Comparison of ENCODE assay signal across 1 cellular context in genomic region chr9:129140397-129141065, GRCh38.
TF ChIP-seq lines count a peak whose summit lies in the region.

No MANE protein-coding gene starts in this region.

TF ChIP-seq in HepG2, 621 proteins besides CTCF, POLR2A, EP300 and RAD21 (continued from another document and continues in another):
- TF ChIP-seq, protein P1, sequence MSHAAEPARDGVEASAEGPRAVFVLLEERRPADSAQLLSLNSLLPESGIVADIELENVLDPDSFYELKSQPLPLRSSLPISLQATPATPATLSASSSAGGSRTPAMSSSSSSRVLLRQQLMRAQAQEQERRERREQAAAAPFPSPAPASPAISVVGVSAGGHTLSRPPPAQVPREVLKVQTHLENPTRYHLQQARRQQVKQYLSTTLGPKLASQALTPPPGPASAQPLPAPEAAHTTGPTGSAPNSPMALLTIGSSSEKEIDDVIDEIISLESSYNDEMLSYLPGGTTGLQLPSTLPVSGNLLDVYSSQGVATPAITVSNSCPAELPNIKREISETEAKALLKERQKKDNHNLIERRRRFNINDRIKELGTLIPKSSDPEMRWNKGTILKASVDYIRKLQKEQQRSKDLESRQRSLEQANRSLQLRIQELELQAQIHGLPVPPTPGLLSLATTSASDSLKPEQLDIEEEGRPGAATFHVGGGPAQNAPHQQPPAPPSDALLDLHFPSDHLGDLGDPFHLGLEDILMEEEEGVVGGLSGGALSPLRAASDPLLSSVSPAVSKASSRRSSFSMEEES (CRISPR knock-in tag; IDR thresholded peaks at IDR 0.05) = no peak
- TF ChIP-seq, protein P2, sequence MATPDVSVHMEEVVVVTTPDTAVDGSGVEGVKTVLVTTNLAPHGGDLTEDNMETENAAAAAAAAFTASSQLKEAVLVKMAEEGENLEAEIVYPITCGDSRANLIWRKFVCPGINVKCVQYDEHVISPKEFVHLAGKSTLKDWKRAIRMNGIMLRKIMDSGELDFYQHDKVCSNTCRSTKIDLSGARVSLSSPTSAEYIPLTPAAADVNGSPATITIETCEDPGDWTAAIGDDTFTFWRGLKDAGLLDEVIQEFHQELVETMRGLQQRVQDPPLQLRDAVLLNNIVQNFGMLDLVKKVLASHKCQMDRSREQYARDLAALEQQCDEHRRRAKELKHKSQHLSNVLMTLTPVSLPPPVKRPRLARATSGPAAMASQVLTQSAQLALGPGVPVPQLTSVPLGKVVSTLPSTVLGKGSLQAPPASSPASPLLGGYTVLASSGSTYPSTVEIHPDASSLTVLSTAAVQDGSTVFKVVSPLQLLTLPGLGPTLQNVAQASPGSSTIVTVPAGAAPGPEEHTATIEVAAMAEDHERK (CRISPR knock-in tag; IDR thresholded peaks at IDR 0.05; ENCODE audit: low read depth) = no peak
- TF ChIP-seq SSRP1 (CRISPR knock-in tag; IDR thresholded peaks at IDR 0.05) = no peak
- TF ChIP-seq ZNF572 (CRISPR knock-in tag; IDR thresholded peaks at IDR 0.05) = 0 out of 2 replicates have a peak, but pooled peaks have one; percentile 21
- TF ChIP-seq RARA (CRISPR knock-in tag; IDR thresholded peaks at IDR 0.05) = no peak
- TF ChIP-seq ZNF709 (CRISPR knock-in tag; IDR thresholded peaks at IDR 0.05) = no peak
- TF ChIP-seq SATB2 (CRISPR knock-in tag; IDR thresholded peaks at IDR 0.05) = no peak
- TF ChIP-seq, protein P3, sequence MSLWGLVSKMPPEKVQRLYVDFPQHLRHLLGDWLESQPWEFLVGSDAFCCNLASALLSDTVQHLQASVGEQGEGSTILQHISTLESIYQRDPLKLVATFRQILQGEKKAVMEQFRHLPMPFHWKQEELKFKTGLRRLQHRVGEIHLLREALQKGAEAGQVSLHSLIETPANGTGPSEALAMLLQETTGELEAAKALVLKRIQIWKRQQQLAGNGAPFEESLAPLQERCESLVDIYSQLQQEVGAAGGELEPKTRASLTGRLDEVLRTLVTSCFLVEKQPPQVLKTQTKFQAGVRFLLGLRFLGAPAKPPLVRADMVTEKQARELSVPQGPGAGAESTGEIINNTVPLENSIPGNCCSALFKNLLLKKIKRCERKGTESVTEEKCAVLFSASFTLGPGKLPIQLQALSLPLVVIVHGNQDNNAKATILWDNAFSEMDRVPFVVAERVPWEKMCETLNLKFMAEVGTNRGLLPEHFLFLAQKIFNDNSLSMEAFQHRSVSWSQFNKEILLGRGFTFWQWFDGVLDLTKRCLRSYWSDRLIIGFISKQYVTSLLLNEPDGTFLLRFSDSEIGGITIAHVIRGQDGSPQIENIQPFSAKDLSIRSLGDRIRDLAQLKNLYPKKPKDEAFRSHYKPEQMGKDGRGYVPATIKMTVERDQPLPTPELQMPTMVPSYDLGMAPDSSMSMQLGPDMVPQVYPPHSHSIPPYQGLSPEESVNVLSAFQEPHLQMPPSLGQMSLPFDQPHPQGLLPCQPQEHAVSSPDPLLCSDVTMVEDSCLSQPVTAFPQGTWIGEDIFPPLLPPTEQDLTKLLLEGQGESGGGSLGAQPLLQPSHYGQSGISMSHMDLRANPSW (CRISPR knock-in tag; IDR thresholded peaks at IDR 0.05; ENCODE audit: borderline replicate concordance) = 0 out of 2 replicates have a peak, but pooled peaks have one; percentile 22
- TF ChIP-seq, protein P4, sequence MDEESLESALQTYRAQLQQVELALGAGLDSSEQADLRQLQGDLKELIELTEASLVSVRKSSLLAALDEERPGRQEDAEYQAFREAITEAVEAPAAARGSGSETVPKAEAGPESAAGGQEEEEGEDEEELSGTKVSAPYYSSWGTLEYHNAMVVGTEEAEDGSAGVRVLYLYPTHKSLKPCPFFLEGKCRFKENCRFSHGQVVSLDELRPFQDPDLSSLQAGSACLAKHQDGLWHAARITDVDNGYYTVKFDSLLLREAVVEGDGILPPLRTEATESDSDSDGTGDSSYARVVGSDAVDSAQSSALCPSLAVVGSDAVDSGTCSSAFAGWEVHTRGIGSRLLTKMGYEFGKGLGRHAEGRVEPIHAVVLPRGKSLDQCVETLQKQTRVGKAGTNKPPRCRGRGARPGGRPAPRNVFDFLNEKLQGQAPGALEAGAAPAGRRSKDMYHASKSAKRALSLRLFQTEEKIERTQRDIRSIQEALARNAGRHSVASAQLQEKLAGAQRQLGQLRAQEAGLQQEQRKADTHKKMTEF (CRISPR knock-in tag; IDR thresholded peaks at IDR 0.05) = 0 out of 2 replicates have a peak, but pooled peaks have one; percentile 4
- no peak for TF ChIP-seq NCOA1 (CRISPR knock-in tag; IDR thresholded peaks at IDR 0.05)
- no peak for TF ChIP-seq ZSCAN20 (CRISPR knock-in tag; IDR thresholded peaks at IDR 0.05; ENCODE audit: borderline replicate concordance)
- no peak for TF ChIP-seq NAIF1 (CRISPR knock-in tag; IDR thresholded peaks at IDR 0.05; ENCODE audit: borderline replicate concordance)
- no peak for TF ChIP-seq ZNF816 (CRISPR knock-in tag; IDR thresholded peaks at IDR 0.05; ENCODE audit: borderline replicate concordance)
- no peak; the same call in 1 of the 2 replicates for TF ChIP-seq ZNF574 (CRISPR knock-in tag; IDR thresholded peaks at IDR 0.05)
- TF ChIP-seq SUZ12 (IDR thresholded peaks at IDR 0.05; ENCODE audit: low read depth, low read length) = no peak
- TF ChIP-seq YEATS2 (CRISPR knock-in tag; IDR thresholded peaks at IDR 0.05; ENCODE audit: borderline replicate concordance) = no peak
- no peak for TF ChIP-seq THAP11 (CRISPR knock-in tag; IDR thresholded peaks at IDR 0.05)
- no peak for TF ChIP-seq ZNF432 (CRISPR knock-in tag; IDR thresholded peaks at IDR 0.05; ENCODE audit: borderline replicate concordance)
- TF ChIP-seq MLLT10 (CRISPR knock-in tag; IDR thresholded peaks at IDR 0.05) = no peak
- TF ChIP-seq, protein P5, sequence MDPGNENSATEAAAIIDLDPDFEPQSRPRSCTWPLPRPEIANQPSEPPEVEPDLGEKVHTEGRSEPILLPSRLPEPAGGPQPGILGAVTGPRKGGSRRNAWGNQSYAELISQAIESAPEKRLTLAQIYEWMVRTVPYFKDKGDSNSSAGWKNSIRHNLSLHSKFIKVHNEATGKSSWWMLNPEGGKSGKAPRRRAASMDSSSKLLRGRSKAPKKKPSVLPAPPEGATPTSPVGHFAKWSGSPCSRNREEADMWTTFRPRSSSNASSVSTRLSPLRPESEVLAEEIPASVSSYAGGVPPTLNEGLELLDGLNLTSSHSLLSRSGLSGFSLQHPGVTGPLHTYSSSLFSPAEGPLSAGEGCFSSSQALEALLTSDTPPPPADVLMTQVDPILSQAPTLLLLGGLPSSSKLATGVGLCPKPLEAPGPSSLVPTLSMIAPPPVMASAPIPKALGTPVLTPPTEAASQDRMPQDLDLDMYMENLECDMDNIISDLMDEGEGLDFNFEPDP (CRISPR knock-in tag; conservative IDR thresholded peaks at IDR 0.05) = no peak
- TF ChIP-seq, protein P6, sequence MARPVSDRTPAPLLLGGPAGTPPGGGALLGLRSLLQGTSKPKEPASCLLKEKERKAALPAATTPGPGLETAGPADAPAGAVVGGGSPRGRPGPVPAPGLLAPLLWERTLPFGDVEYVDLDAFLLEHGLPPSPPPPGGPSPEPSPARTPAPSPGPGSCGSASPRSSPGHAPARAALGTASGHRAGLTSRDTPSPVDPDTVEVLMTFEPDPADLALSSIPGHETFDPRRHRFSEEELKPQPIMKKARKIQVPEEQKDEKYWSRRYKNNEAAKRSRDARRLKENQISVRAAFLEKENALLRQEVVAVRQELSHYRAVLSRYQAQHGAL (CRISPR knock-in tag; IDR thresholded peaks at IDR 0.05; ENCODE audit: not compliant biosample characterization) = no peak
- TF ChIP-seq GATAD1 (CRISPR knock-in tag; IDR thresholded peaks at IDR 0.05) = no peak; the same call in 1 of the 2 replicates
- no peak for TF ChIP-seq NBN (conservative IDR thresholded peaks at IDR 0.05)
- TF ChIP-seq, protein P7, sequence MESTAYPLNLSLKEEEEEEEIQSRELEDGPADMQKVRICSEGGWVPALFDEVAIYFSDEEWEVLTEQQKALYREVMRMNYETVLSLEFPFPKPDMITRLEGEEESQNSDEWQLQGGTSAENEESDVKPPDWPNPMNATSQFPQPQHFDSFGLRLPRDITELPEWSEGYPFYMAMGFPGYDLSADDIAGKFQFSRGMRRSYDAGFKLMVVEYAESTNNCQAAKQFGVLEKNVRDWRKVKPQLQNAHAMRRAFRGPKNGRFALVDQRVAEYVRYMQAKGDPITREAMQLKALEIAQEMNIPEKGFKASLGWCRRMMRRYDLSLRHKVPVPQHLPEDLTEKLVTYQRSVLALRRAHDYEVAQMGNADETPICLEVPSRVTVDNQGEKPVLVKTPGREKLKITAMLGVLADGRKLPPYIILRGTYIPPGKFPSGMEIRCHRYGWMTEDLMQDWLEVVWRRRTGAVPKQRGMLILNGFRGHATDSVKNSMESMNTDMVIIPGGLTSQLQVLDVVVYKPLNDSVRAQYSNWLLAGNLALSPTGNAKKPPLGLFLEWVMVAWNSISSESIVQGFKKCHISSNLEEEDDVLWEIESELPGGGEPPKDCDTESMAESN (CRISPR knock-in tag; conservative IDR thresholded peaks at IDR 0.05) = 0 out of 2 replicates have a peak, but pooled peaks have one; percentile 33
- TF ChIP-seq ZFY (CRISPR knock-in tag; IDR thresholded peaks at IDR 0.05) = peak; percentile 48
- TF ChIP-seq, protein P8, sequence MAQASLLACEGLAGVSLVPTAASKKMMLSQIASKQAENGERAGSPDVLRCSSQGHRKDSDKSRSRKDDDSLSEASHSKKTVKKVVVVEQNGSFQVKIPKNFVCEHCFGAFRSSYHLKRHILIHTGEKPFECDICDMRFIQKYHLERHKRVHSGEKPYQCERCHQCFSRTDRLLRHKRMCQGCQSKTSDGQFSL (CRISPR knock-in tag; IDR thresholded peaks at IDR 0.05) = no peak
- TF ChIP-seq ZNF674 (CRISPR knock-in tag; IDR thresholded peaks at IDR 0.05; ENCODE audit: low read depth) = no peak
- no peak for TF ChIP-seq SNAPC4 (CRISPR knock-in tag; IDR thresholded peaks at IDR 0.05)
- TF ChIP-seq ZNF180 (CRISPR knock-in tag; IDR thresholded peaks at IDR 0.05; ENCODE audit: borderline replicate concordance, low read depth) = no peak
- TF ChIP-seq CC2D1A (CRISPR knock-in tag; IDR thresholded peaks at IDR 0.05) = no peak
- TF ChIP-seq NFE2 (CRISPR knock-in tag; IDR thresholded peaks at IDR 0.05) = no peak
- no peak for TF ChIP-seq RNF2 (conservative IDR thresholded peaks at IDR 0.05; ENCODE audit: low read depth)
- no peak for TF ChIP-seq ZNF543 (CRISPR knock-in tag; IDR thresholded peaks at IDR 0.05)
- TF ChIP-seq SNAPC2 (CRISPR knock-in tag; IDR thresholded peaks at IDR 0.05) = no peak
- TF ChIP-seq, protein P9, sequence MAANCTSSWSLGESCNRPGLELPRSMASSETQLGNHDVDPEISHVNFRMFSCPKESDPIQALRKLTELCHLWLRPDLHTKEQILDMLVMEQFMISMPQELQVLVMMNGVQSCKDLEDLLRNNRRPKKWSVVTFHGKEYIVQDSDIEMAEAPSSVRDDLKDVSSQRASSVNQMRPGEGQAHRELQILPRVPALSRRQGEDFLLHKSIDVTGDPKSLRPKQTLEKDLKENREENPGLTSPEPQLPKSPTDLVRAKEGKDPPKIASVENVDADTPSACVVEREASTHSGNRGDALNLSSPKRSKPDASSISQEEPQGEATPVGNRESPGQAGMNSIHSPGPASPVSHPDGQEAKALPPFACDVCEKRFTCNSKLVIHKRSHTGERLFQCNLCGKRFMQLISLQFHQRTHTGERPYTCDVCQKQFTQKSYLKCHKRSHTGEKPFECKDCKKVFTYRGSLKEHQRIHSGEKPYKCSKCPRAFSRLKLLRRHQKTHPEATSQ (CRISPR knock-in tag; IDR thresholded peaks at IDR 0.05; ENCODE audit: borderline replicate concordance) = no peak
- no peak for TF ChIP-seq ZNF775 (CRISPR knock-in tag; IDR thresholded peaks at IDR 0.05; ENCODE audit: borderline replicate concordance)
- TF ChIP-seq RBM39 (IDR thresholded peaks at IDR 0.05; ENCODE audit: low read depth, low read length, poor library complexity, severe bottlenecking) = no peak
- TF ChIP-seq HMG20A (CRISPR knock-in tag; IDR thresholded peaks at IDR 0.05; ENCODE audit: borderline replicate concordance) = no peak
